Comparison of ENCODE assay signal across 23 cellular contexts in the genomic region with DNA sequence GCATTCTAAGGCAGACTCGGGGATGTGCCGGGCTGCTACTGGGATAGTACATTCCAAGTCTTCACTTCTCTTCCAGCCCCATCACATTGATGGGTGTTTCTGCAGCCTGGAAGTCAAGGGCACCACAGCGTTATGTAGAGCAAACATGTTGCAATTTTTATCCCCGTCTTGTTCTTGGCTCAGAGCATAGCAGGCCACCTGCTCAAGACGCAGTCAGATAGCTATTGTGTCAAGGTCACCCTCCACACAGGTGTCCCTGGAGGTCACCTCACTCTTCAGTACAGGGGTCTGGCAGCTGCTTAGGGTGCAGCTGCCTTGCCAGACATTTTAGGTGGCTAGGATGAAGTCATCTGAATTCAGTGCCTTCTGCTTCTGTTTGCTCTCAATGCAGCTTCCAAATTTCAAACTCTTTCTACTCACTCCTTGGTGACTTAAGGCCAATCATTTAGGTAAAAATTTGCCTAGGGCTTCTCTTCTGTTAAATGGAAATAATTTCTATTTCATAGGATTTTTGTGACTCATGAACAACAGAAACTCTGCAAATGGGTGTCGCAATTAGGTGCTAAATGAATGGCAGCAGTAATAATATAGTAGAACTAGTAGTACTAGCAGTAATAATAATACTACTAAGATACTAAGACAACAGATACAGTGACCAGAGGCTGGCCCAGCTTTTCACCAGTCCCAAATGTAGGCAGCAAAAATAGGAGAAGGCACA. TPM values are rescaled to one million over a fixed set of nuclear protein-coding genes. Genes with fewer than 3 reads are reported as not detected.
DNase-seq lines count a peak whose midpoint lies in the region; ATAC-seq and TF ChIP-seq lines count a peak whose summit lies in the region.
"Had no signal": no experiment of that assay in that cellular context is flagged by ENCODE, and none has a peak within 500 bp of the region (broad histone marks: within the 10 kb centered on the region; RNA-seq: fewer than 3 reads in every experiment).

No MANE protein-coding gene starts in this region.

- H3K36me3 ChIP-seq in left ventricle myocardium inferior (no peaks in the 10 kb centered on the region), smooth muscle cell (ENCODE audit: low read depth) (no peaks in the 10 kb centered on the region)
- H3K36me3 ChIP-seq: SJSA1 had no signal

- no peaks in the 10 kb centered on the region for H3F3A ChIP-seq in smooth muscle cell (ENCODE audit: low read depth)

- no peaks in the 10 kb centered on the region for H4K20me1 ChIP-seq in smooth muscle cell (ENCODE audit: low read depth)

- H3K9me3 ChIP-seq in left ventricle myocardium inferior (replicated peaks): no peaks in the 10 kb centered on the region
- H3K9me3 ChIP-seq in smooth muscle cell (replicated peaks; ENCODE audit: low read depth): no peaks in the 10 kb centered on the region
- H3K9me3 ChIP-seq: BE2C, SJSA1 had no signal

- H3K9ac ChIP-seq in smooth muscle cell (ENCODE audit: low read depth): no peak overlapping the region
- H3K9ac ChIP-seq: KMS-11 had no signal

- intact Hi-C loops in Right ventricle myocardium superior (cut with DNase I) (no loop called here), left ventricle myocardium inferior (cut with micrococcal nuclease) (no loop called here)

- peak overlapping the region; percentile 52 for H3K4me2 ChIP-seq in smooth muscle cell
- H3K4me2 ChIP-seq: KMS-11 had no signal

- no peaks in the 10 kb centered on the region for H3K79me2 ChIP-seq in smooth muscle cell (ENCODE audit: low read depth)

- H3K27ac ChIP-seq in left ventricle myocardium inferior (replicated peaks) (no peak overlapping the region), smooth muscle cell (ENCODE audit: low read depth) (peak overlapping the region; percentile 29), coronary artery (no peak overlapping the region)
- H3K27ac ChIP-seq: KMS-11, SJSA1 had no signal

- peak; percentile 25 for ATAC-seq in Right ventricle myocardium superior (ENCODE audit: poor library complexity)

- peaks cover 4% of the 10 kb centered on the region for H3K4me1 ChIP-seq in left ventricle myocardium inferior
- peaks cover 10% of the 10 kb centered on the region for H3K4me1 ChIP-seq in smooth muscle cell (ENCODE audit: low read depth)
- H3K4me1 ChIP-seq: SJSA1 had no signal

- no peaks in the 10 kb centered on the region for H3K27me3 ChIP-seq in left ventricle myocardium inferior (ENCODE audit: low read depth)
- no peaks in the 10 kb centered on the region for H3K27me3 ChIP-seq in smooth muscle cell (ENCODE audit: low read depth)
- H3K27me3 ChIP-seq: BE2C, SJSA1 had no signal

- DNase-seq in Right ventricle myocardium superior (no peak), left ventricle myocardium inferior (no peak), SHP77 treated with DMSO at 0.1 percent for 48 hours (lab: John Stamatoyannopoulos, UW) (peak; percentile 2), iris pigment epithelial cell (ENCODE audit: low read depth) (peak; percentile 24), smooth muscle cell (lab: John Stamatoyannopoulos, UW; ENCODE audit: unreplicated experiment) (no peak), coronary artery (ENCODE audit: low spot score) (no peak)
- no peak for DNase-seq in NK-92 treated with Interleukin-12 subunit alpha and Interleukin-12 subunit beta, amount 100 ng/mL, for 24 hours (lab: John Stamatoyannopoulos, UW)
- no peak for DNase-seq in central memory CD4-positive, alpha-beta T cell
- DNase-seq: 8988T; BE2C; CD4-positive, CD25-positive, alpha-beta regulatory T cell; COR-L47; DMS 273 treated with DMSO at 0.1 percent for 48 hours; DND-41; NCI-H1092; NCI-H1694; NCI-H2081 treated with DMSO at 0.1 percent for 48 hours; NCI-H510A; NCI-H774 had no signal

- WGBS in smooth muscle cell (ENCODE audit: low lambda C conversion rate): 94% methylated on average over 6 of the region's 6 CpGs

- peak overlapping the region; percentile 6 for H2AFZ ChIP-seq in smooth muscle cell (ENCODE audit: low read depth)

- TF ChIP-seq CTCF in left ventricle myocardium inferior (IDR thresholded peaks at IDR 0.05; ENCODE audit: borderline replicate concordance): no peak
- no peak for TF ChIP-seq CTCF in smooth muscle cell (IDR thresholded peaks at IDR 0.05; ENCODE audit: borderline replicate concordance, insufficient read depth, poor library complexity, severe bottlenecking)
- TF ChIP-seq CTCF in coronary artery (IDR thresholded peaks at IDR 0.05): no peak

- H3K4me3 ChIP-seq in left ventricle myocardium inferior (no peak overlapping the region), smooth muscle cell (no peak overlapping the region), coronary artery (no peak overlapping the region)
- H3K4me3 ChIP-seq: SJSA1 had no signal

RNA-seq across cellular contexts. Expression of a gene that starts 24.3 kb away (rescaled TPM):
- not detected for total RNA-seq in Right ventricle myocardium superior
- total RNA-seq in left ventricle myocardium inferior: not detected
- not detected in 2 replicates for total RNA-seq in smooth muscle cell
- not detected in 2 replicates for polyA plus RNA-seq in smooth muscle cell
- total RNA-seq: CD4-positive, CD25-positive, alpha-beta regulatory T cell; G401; HT-29; SJSA1 had no signal
- polyA plus RNA-seq: CD4-positive, CD25-positive, alpha-beta regulatory T cell had no signal

Comparison
In these comparisons a context has a peak if more than half of its experiments do, and no peak if none do; other contexts are left out.
1. DNase-seq: peak in SHP77 treated with DMSO at 0.1 percent for 48 hours (single experiment) and iris pigment epithelial cell (single experiment); none in Right ventricle myocardium superior (single experiment), left ventricle myocardium inferior (single experiment), smooth muscle cell (single experiment), coronary artery (single experiment), NK-92 treated with Interleukin-12 subunit alpha and Interleukin-12 subunit beta, amount 100 ng/mL, for 24 hours (single experiment) and central memory CD4-positive, alpha-beta T cell (single experiment).